1 cellular context compared by ENCODE assay signal in genomic region chr19:30741539-30741938, GRCh38.
TF ChIP-seq lines count a peak whose summit lies in the region.

No MANE protein-coding gene starts in this region.

TF ChIP-seq in SK-N-SH treated with all-trans-retinoic acid at 6 μM for 48 hours, 23 proteins besides CTCF, POLR2A, EP300 and RAD21 (continued from another document):
- no peak for TF ChIP-seq POU6F1 (CRISPR knock-in tag; IDR thresholded peaks at IDR 0.05; ENCODE audit: borderline replicate concordance, low read depth)
TF ChIP-seq in SK-N-SH treated with all-trans-retinoic acid at 6 μM for 48 hours: peak in this region for 3.
